Comparison of ENCODE assay signal across 9 cellular contexts in genomic region chr11:94544582-94544831, GRCh38. TPM values are rescaled to one million over a fixed set of nuclear protein-coding genes. Genes with fewer than 3 reads are reported as not detected.
DNase-seq lines count a peak whose midpoint lies in the region; ATAC-seq and TF ChIP-seq lines count a peak whose summit lies in the region.
"Had no signal": no experiment of that assay in that cellular context is flagged by ENCODE, and none has a peak within 500 bp of the region (broad histone marks: within the 10 kb centered on the region; RNA-seq: fewer than 3 reads in every experiment).

No MANE protein-coding gene starts in this region.

- H2AFZ ChIP-seq in hepatocyte = peak overlapping the region; percentile 43

- no peaks in the 10 kb centered on the region for H3K9me3 ChIP-seq in BLaER1
- H3K9me3 ChIP-seq in hepatocyte (ENCODE audit: low read depth) = no peaks in the 10 kb centered on the region

- peaks cover 47% of the 10 kb centered on the region for H3K79me2 ChIP-seq in hepatocyte

- TF ChIP-seq CTCF in WI38 (IDR thresholded peaks at IDR 0.05; ENCODE audit: low read depth, low read length) (no peak), hepatocyte (IDR thresholded peaks at IDR 0.05; ENCODE audit: poor library complexity) (peak; percentile 3)

- DNase-seq in H7 (no peak), hepatocyte (ENCODE audit: low spot score) (no peak), T-helper 9 cell (no peak)
- DNase-seq in stimulated activated CD8-positive, alpha-beta memory T cell treated with anti-CD3 and anti-CD28 coated beads, Interleukin-7, amount 100 ng/mL, for 48 hours (ENCODE audit: extremely low read depth in 1 of 2, low read depth in 1 of 2) = peak; percentile 6 to 8

- H3K4me2 ChIP-seq in BLaER1 (peak overlapping the region; percentile 86), hepatocyte (peak overlapping the region; percentile 74)

- H3K9me2 ChIP-seq in hepatocyte (replicated peaks; ENCODE audit: insufficient read depth) = no peaks in the 10 kb centered on the region

- H3K4me3 ChIP-seq in BLaER1 (peak overlapping the region; percentile 83), H7 (ENCODE audit: insufficient read depth, low read depth, low read length) (peak overlapping the region; percentile 72), WI38 (ENCODE audit: low read depth, low read length) (peak overlapping the region; percentile 64), hepatocyte (peak overlapping the region; percentile 31)

- ATAC-seq in GM18498 (IDR thresholded peaks at IDR 0.05; ENCODE audit: unreplicated experiment) = no peak
- no peak for ATAC-seq in GM18873 (IDR thresholded peaks at IDR 0.05; ENCODE audit: low FRiP score, unreplicated experiment)

- H3K27me3 ChIP-seq in BLaER1 (no peaks in the 10 kb centered on the region), H7 (ENCODE audit: control insufficient read depth, insufficient read depth, low read length) (peaks cover 16% of the 10 kb centered on the region), hepatocyte (no peaks in the 10 kb centered on the region)

- H3K9ac ChIP-seq in BLaER1 = peak overlapping the region; percentile 94

- 3% methylated on average over 11 of the region's 32 CpGs for WGBS in hepatocyte (ENCODE audit: low lambda C conversion rate, missing lambda C conversion rate)

- H4K20me1 ChIP-seq in BLaER1 = peaks cover 50% of the 10 kb centered on the region
- no peaks in the 10 kb centered on the region for H4K20me1 ChIP-seq in hepatocyte (ENCODE audit: insufficient read depth, poor library complexity, severe bottlenecking)

- H3K27ac ChIP-seq in BLaER1 = peak overlapping the region; percentile 98
- H3K27ac ChIP-seq in hepatocyte = peak overlapping the region; percentile 97

- H3K4me1 ChIP-seq in BLaER1 (peaks cover 52% of the 10 kb centered on the region), hepatocyte (ENCODE audit: insufficient read depth) (peaks cover 23% of the 10 kb centered on the region)

- peaks cover 21% of the 10 kb centered on the region for H3K36me3 ChIP-seq in BLaER1
- H3K36me3 ChIP-seq in H7 (replicated peaks; ENCODE audit: control insufficient read depth, insufficient read depth, low read length) = no peaks in the 10 kb centered on the region
- H3K36me3 ChIP-seq in hepatocyte (replicated peaks; ENCODE audit: insufficient read depth, low read depth) = no peaks in the 10 kb centered on the region

RNA-seq across cellular contexts. Expression of gene FUT4, which starts 0.8 kb away (rescaled TPM):
- 7.5 and 8.6 TPM in 2 replicates for total RNA-seq in H7 (2014; rRNA removed; shearing (Covaris generic))
- total RNA-seq in hepatocyte = 12.1 and 13.9 TPM in 2 replicates
- polyA plus RNA-seq in hepatocyte = 5.9 and 6.5 TPM in 2 replicates

RNA-seq across cellular contexts. Expression of gene PIWIL4, which starts 22.7 kb away (rescaled TPM):
- total RNA-seq in H7 (2014; rRNA removed; shearing (Covaris generic)) = 1.1 and 1.2 TPM in 2 replicates
- total RNA-seq in hepatocyte = 2.4 and 3.1 TPM in 2 replicates
- polyA plus RNA-seq in hepatocyte = 2.0 and 2.1 TPM in 2 replicates

RNA-seq across cellular contexts. Expression of gene C11orf97, which starts 32.2 kb away (rescaled TPM):
- total RNA-seq in H7 (2014; rRNA removed; shearing (Covaris generic)) = not detected in 2 replicates
- not detected in 2 replicates for total RNA-seq in hepatocyte
- 0.39 and 0.59 TPM in 2 replicates for polyA plus RNA-seq in hepatocyte
- total RNA-seq: neural crest cell had no signal

RNA-seq across cellular contexts. Expression of gene ANKRD49, which starts 50.7 kb away (rescaled TPM):
- total RNA-seq in H7 (2014; rRNA removed; shearing (Covaris generic)) = 10.0 and 18.2 TPM in 2 replicates
- total RNA-seq in hepatocyte = 20.8 and 31.2 TPM in 2 replicates
- polyA plus RNA-seq in hepatocyte = 15.7 and 17.9 TPM in 2 replicates

RNA-seq across cellular contexts. Expression of gene MRE11, which starts 50.9 kb away (rescaled TPM):
- total RNA-seq in H7 (2014; rRNA removed; shearing (Covaris generic)) = 14.8 and 18.5 TPM in 2 replicates
- 13.4 and 17.6 TPM in 2 replicates for total RNA-seq in hepatocyte
- 6.3 and 9.4 TPM in 2 replicates for polyA plus RNA-seq in hepatocyte

Comparison
In these comparisons a context has a peak if more than half of its experiments do, and no peak if none do; other contexts are left out.
1. H3K4me3 ChIP-seq: peak in every context shown above with its lines; median percentile 83 in BLaER1; 72 in H7; 64 in WI38; 31 in hepatocyte.
2. DNase-seq: peak in stimulated activated CD8-positive, alpha-beta memory T cell treated with anti-CD3 and anti-CD28 coated beads, Interleukin-7, amount 100 ng/mL, for 48 hours (2 of 2); none in H7 (single experiment), hepatocyte (single experiment) and T-helper 9 cell (single experiment).